ENCODE assay signal across 8 cellular contexts in the genomic region with DNA sequence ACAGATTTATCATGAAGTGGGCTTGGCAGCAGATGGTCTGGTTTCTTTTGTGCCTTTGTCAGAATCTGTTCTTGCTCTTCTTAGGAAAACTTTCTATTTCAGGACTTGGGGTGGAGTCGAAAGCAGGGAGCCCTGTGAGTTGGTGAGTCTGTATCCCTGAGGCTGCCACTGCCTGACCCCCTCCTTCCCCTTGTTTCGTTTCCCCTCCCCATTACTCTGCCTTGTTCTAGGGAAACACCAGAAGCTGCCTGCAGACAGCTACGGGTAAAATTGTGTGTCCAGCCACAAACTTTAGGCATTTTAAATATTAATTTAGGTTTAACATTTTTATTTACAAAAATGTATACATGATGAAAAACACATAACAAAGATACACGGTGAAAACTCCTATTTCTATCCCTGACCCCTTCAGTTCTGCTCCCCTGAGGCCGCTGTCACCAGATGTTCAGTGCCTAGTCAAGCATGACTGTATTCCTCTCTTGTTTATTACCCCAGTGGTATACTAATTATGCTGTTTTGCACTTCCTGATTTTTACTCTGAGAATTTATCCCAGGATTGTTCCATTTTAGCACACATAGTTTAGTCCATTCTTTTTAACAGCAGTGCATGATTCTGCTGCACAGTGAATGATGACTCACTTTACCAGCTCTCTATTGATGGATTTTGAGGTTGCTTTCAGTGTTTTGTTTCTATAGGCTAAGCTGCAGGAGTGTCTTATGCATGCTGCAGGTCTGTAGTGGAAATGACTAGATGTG. TPM values are rescaled to one million over a fixed set of nuclear protein-coding genes. Genes with fewer than 3 reads are reported as not detected.
DNase-seq lines count a peak whose midpoint lies in the region; ATAC-seq and TF ChIP-seq lines count a peak whose summit lies in the region.

No MANE protein-coding gene starts in this region.

- CTCF ChIA-PET in activated naive CD4-positive, alpha-beta T cell treated with anti-CD3 and anti-CD28 coated beads for 36 hours (lab: Charles Lee): interaction anchor here (0.8 to 13.9 kb wide), 5 partner anchors 7 to 57 kb away, joined by 4 to 237 read pairs (median 24); no protein-coding TSS in a partner anchor

- peak overlapping the region; percentile 86 for H3K27ac Mint-ChIP-seq in activated naive CD4-positive, alpha-beta T cell treated with anti-CD3 and anti-CD28 coated beads for 36 hours
- H3K27ac Mint-ChIP-seq in activated T-helper 2 cell treated with anti-CD3 and anti-CD28 coated beads, Interferon-gamma antibody, Interleukin-2, Interleukin-4, amounts not matched to agents 10 μg/mL and 5 μg/mL and 100 μg/mL, durations not matched to agents 14 hours and 24 hours and 36 hours: peak overlapping the region; percentile 85
- peak overlapping the region; percentile 75 for H3K27ac Mint-ChIP-seq in type B pancreatic cell

- H3K4me1 Mint-ChIP-seq in activated naive CD4-positive, alpha-beta T cell treated with anti-CD3 and anti-CD28 coated beads for 36 hours (ENCODE audit: low read depth): peaks cover 96% of the 10 kb centered on the region
- peaks cover 96% of the 10 kb centered on the region for H3K4me1 Mint-ChIP-seq in activated T-helper 2 cell treated with anti-CD3 and anti-CD28 coated beads, Interferon-gamma antibody, Interleukin-2, Interleukin-4, amounts not matched to agents 10 μg/mL and 5 μg/mL and 100 μg/mL, durations not matched to agents 14 hours and 24 hours and 36 hours (ENCODE audit: low read depth)
- H3K4me1 Mint-ChIP-seq in type B pancreatic cell (ENCODE audit: unreplicated experiment): peaks cover 93% of the 10 kb centered on the region

- peak; percentile 47 for DNase-seq in activated naive CD4-positive, alpha-beta T cell treated with anti-CD3 and anti-CD28 coated beads for 36 hours
- no peak for DNase-seq in activated naive CD4-positive, alpha-beta T cell treated with anti-CD3 and anti-CD28 coated beads, Interleukin-2, amount 50 U/mL, for 16 hours
- DNase-seq in activated T-helper 2 cell treated with anti-CD3 and anti-CD28 coated beads, Interferon-gamma antibody, Interleukin-2, Interleukin-4, amounts not matched to agents 10 μg/mL and 5 μg/mL and 100 μg/mL, durations not matched to agents 14 hours and 24 hours and 36 hours (ENCODE audit: low spot score): no peak
- DNase-seq in left colon (no peak), type B pancreatic cell (ENCODE audit: extremely low spot score, unreplicated experiment) (no peak), SW 1271 (lab: John Stamatoyannopoulos, UW) (no peak), Kasumi-1 (lab: John Stamatoyannopoulos, UW) (no peak)

- peak overlapping the region; percentile 49 for H3K4me3 Mint-ChIP-seq in activated naive CD4-positive, alpha-beta T cell treated with anti-CD3 and anti-CD28 coated beads for 36 hours
- H3K4me3 Mint-ChIP-seq in activated T-helper 2 cell treated with anti-CD3 and anti-CD28 coated beads, Interferon-gamma antibody, Interleukin-2, Interleukin-4, amounts not matched to agents 10 μg/mL and 5 μg/mL and 100 μg/mL, durations not matched to agents 14 hours and 24 hours and 36 hours (ENCODE audit: low read depth): peak overlapping the region; percentile 67
- H3K4me3 Mint-ChIP-seq in type B pancreatic cell: peak overlapping the region; percentile 66

- intact Hi-C loops in activated naive CD4-positive, alpha-beta T cell treated with anti-CD3 and anti-CD28 coated beads for 36 hours (cut with micrococcal nuclease): loop anchor here (1.0 kb wide), 2 partner anchors 8 to 9 kb away; no protein-coding TSS in a partner anchor
- intact Hi-C loops in activated T-helper 2 cell treated with anti-CD3 and anti-CD28 coated beads, Interferon-gamma antibody, Interleukin-2, Interleukin-4, amounts not matched to agents 10 μg/mL and 5 μg/mL and 100 μg/mL, durations not matched to agents 14 hours and 24 hours and 36 hours (cut with micrococcal nuclease): loop anchor here (1.0 kb wide), 1 partner anchor 8 kb away; no protein-coding TSS in a partner anchor
- intact Hi-C loops in left colon (cut with DNase I, micrococcal nuclease): no loop called here

- H3K27me3 Mint-ChIP-seq in activated naive CD4-positive, alpha-beta T cell treated with anti-CD3 and anti-CD28 coated beads for 36 hours (ENCODE audit: low read depth): no peaks in the 10 kb centered on the region
- H3K27me3 Mint-ChIP-seq in activated T-helper 2 cell treated with anti-CD3 and anti-CD28 coated beads, Interferon-gamma antibody, Interleukin-2, Interleukin-4, amounts not matched to agents 10 μg/mL and 5 μg/mL and 100 μg/mL, durations not matched to agents 14 hours and 24 hours and 36 hours (ENCODE audit: low read depth): no peaks in the 10 kb centered on the region
- no peaks in the 10 kb centered on the region for H3K27me3 Mint-ChIP-seq in type B pancreatic cell

- peaks cover 2% of the 10 kb centered on the region for H3K36me3 Mint-ChIP-seq in activated naive CD4-positive, alpha-beta T cell treated with anti-CD3 and anti-CD28 coated beads for 36 hours (ENCODE audit: low read depth)
- H3K36me3 Mint-ChIP-seq in activated T-helper 2 cell treated with anti-CD3 and anti-CD28 coated beads, Interferon-gamma antibody, Interleukin-2, Interleukin-4, amounts not matched to agents 10 μg/mL and 5 μg/mL and 100 μg/mL, durations not matched to agents 14 hours and 24 hours and 36 hours (ENCODE audit: low read depth): peaks cover 17% of the 10 kb centered on the region
- peaks cover 7% of the 10 kb centered on the region for H3K36me3 Mint-ChIP-seq in type B pancreatic cell

- no peak for TF ChIP-seq CTCF in type B pancreatic cell (conservative IDR thresholded peaks at IDR 0.05)

- no peaks in the 10 kb centered on the region for H3K9me3 Mint-ChIP-seq in activated naive CD4-positive, alpha-beta T cell treated with anti-CD3 and anti-CD28 coated beads for 36 hours
- H3K9me3 Mint-ChIP-seq in activated T-helper 2 cell treated with anti-CD3 and anti-CD28 coated beads, Interferon-gamma antibody, Interleukin-2, Interleukin-4, amounts not matched to agents 10 μg/mL and 5 μg/mL and 100 μg/mL, durations not matched to agents 14 hours and 24 hours and 36 hours: no peaks in the 10 kb centered on the region
- H3K9me3 Mint-ChIP-seq in type B pancreatic cell: no peaks in the 10 kb centered on the region

- peak; percentile 23 for ATAC-seq in HG03139 (IDR thresholded peaks at IDR 0.05; ENCODE audit: unreplicated experiment)
- peak; percentile 11 for ATAC-seq in left colon

RNA-seq across cellular contexts. Expression of gene TSPAN14, which starts 9.1 kb away (rescaled TPM):
- 10 to 100 TPM; 33.5 to 35.5 TPM for total RNA-seq in activated naive CD4-positive, alpha-beta T cell treated with anti-CD3 and anti-CD28 coated beads for 36 hours
- total RNA-seq in activated T-helper 2 cell treated with anti-CD3 and anti-CD28 coated beads, Interferon-gamma antibody, Interleukin-2, Interleukin-4, amounts not matched to agents 10 μg/mL and 5 μg/mL and 100 μg/mL, durations not matched to agents 14 hours and 24 hours and 36 hours: 45.4 and 51.1 TPM in 2 replicates
- total RNA-seq in left colon (10 to 100 TPM; 85.6 TPM), type B pancreatic cell (ENCODE audit: low replicate concordance) (111 and 159 TPM in 2 replicates)

RNA-seq across cellular contexts. Expression of gene PRXL2A, which starts 54.8 kb away (rescaled TPM):
- total RNA-seq in activated naive CD4-positive, alpha-beta T cell treated with anti-CD3 and anti-CD28 coated beads for 36 hours: 10 to 100 TPM; 17.6 to 17.7 TPM
- total RNA-seq in activated T-helper 2 cell treated with anti-CD3 and anti-CD28 coated beads, Interferon-gamma antibody, Interleukin-2, Interleukin-4, amounts not matched to agents 10 μg/mL and 5 μg/mL and 100 μg/mL, durations not matched to agents 14 hours and 24 hours and 36 hours: 18.4 and 19.6 TPM in 2 replicates
- total RNA-seq in left colon (100 to 1,000 TPM in 1 of 2 donors, 10 to 100 TPM in 1; 97.6 to 108 TPM), type B pancreatic cell (ENCODE audit: low replicate concordance) (73.5 and 89.2 TPM in 2 replicates)

Comparison
In these comparisons a context has a peak if more than half of its experiments do, and no peak if none do; other contexts are left out.
1. intact Hi-C loops: an anchor here in activated naive CD4-positive, alpha-beta T cell treated with anti-CD3 and anti-CD28 coated beads for 36 hours (1.0 kb wide) and activated T-helper 2 cell treated with anti-CD3 and anti-CD28 coated beads, Interferon-gamma antibody, Interleukin-2, Interleukin-4, amounts not matched to agents 10 μg/mL and 5 μg/mL and 100 μg/mL, durations not matched to agents 14 hours and 24 hours and 36 hours (1.0 kb wide); none called in left colon.